ENCODE assay signal across 8 cellular contexts in the genomic region with DNA sequence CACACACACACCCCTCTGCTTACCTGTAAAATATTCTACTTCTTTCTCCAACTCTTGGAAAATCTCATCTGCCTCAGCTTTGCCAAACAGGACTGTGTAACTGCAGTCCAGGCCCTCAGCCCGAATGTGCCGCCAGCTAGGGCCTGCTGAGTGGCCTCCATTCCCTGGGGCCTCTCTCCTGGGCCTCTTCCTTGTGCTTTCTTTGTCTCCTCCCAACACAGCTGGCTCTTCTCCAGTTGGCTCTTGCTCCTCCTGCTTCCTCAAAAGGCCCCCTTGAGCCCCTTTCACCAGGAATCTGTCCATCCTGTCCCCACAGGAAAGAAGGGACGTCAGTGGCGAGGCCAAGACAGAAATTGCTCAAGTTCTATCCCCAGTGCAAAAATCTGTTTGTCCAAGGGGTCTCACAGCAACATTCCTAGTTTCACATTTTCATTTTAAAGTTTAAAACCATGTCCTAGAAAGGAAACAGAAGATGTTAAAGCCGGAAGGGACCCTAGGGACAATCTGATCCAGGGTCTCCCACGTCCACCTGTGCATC. TPM values are rescaled to one million over a fixed set of nuclear protein-coding genes. Genes with fewer than 3 reads are reported as not detected.
A peak's percentile ranks its signal among the peaks of the same experiment; 100 is the strongest.
DNase-seq lines count a peak whose midpoint lies in the region; ATAC-seq, FAIRE-seq and TF ChIP-seq lines count a peak whose summit lies in the region.

No MANE protein-coding gene starts in this region.

- TF ChIP-seq POLR2A in endothelial cell of umbilical vein (IDR thresholded peaks at IDR 0.05; ENCODE audit: low read depth, low read length): no peak
- TF ChIP-seq POLR2A in H54 (IDR thresholded peaks at IDR 0.05; ENCODE audit: low read depth, low read length): no peak

- ATAC-seq in HG03025 (IDR thresholded peaks at IDR 0.05; ENCODE audit: low FRiP score, unreplicated experiment): no peak

- CTCF ChIA-PET in endothelial cell of umbilical vein (lab: Charles Lee): interaction anchor here (0.7 to 1.6 kb wide), 13 partner anchors 19 to 530 kb away, joined by 3 to 7 read pairs (median 3); partner anchors contain the start of genes ISCU and USP30

- no peaks in the 10 kb centered on the region for H3K9me3 ChIP-seq in endothelial cell of umbilical vein (replicated peaks; ENCODE audit: control insufficient read depth, insufficient read depth, low read length)

- peaks cover 7% of the 10 kb centered on the region for H3K4me1 ChIP-seq in endothelial cell of umbilical vein (ENCODE audit: control insufficient read depth, extremely low read depth, insufficient read depth, low read length)
- H3K4me1 ChIP-seq in rectal smooth muscle tissue (ENCODE audit: control insufficient read depth, insufficient read depth, low read length): peaks cover 13% of the 10 kb centered on the region

- H3K4me2 ChIP-seq in endothelial cell of umbilical vein (ENCODE audit: insufficient read depth, low read length): peak overlapping the region; percentile 41

- H3K79me2 ChIP-seq in endothelial cell of umbilical vein (ENCODE audit: control insufficient read depth, insufficient read depth, low read length): no peaks in the 10 kb centered on the region

- no peak for TF ChIP-seq CTCF in endothelial cell of umbilical vein (IDR thresholded peaks at IDR 0.05; ENCODE audit: extremely low read depth in 1 of 2, insufficient read depth in 1 of 2, low read depth in 1 of 2, low read length in 2 of 2)

- FAIRE-seq in endothelial cell of umbilical vein (lab: Jason Lieb, UNC): no peak
- no peak for FAIRE-seq in H54 (lab: Jason Lieb, UNC)

- POLR2A ChIA-PET in endothelial cell of umbilical vein (lab: Charles Lee): no interaction called here

- H3K4me3 ChIP-seq in GM08714 (ENCODE audit: low read length) (peak overlapping the region; percentile 67), endothelial cell of umbilical vein (replicated peaks in 1 of 3; ENCODE audit: insufficient read depth in 1 of 3, low read depth in 1 of 3, low read length in 3 of 3) (peak overlapping the region in 1 of 3 experiments; percentile 41), rectal smooth muscle tissue (ENCODE audit: low read length) (peak overlapping the region; percentile 85)

- no peaks in the 10 kb centered on the region for H4K20me1 ChIP-seq in endothelial cell of umbilical vein (replicated peaks; ENCODE audit: control insufficient read depth, extremely low read depth, insufficient read depth, low read length)

- H3K27ac ChIP-seq in endothelial cell of umbilical vein (ENCODE audit: insufficient read depth, low read depth, low read length) (no peak overlapping the region), rectal smooth muscle tissue (ENCODE audit: low read depth, low read length) (peak overlapping the region; percentile 62)

- no peak overlapping the region for H3K9ac ChIP-seq in endothelial cell of umbilical vein (replicated peaks; ENCODE audit: extremely low read depth, insufficient read depth, low read length)
- H3K9ac ChIP-seq in rectal smooth muscle tissue (ENCODE audit: low read length): peak overlapping the region; percentile 81

- DNase-seq in OCI-M1 (lab: John Stamatoyannopoulos, UW) (peak; percentile 27), endothelial cell of umbilical vein (ENCODE audit: low read depth, low spot score) (no peak), H54 (ENCODE audit: insufficient read length, low spot score) (no peak), NCI-H1436 treated with DMSO at 0.1 percent for 48 hours (lab: John Stamatoyannopoulos, UW) (no peak)
- DNase-seq in stimulated activated naive CD4-positive, alpha-beta T cell treated with Interleukin-2 at 50 U/mL for 16 hours (lab: John Stamatoyannopoulos, UW): no peak

- H3K27me3 ChIP-seq in endothelial cell of umbilical vein (ENCODE audit: control insufficient read depth in 2 of 2, insufficient read depth in 2 of 2, low read length in 2 of 2) (no peaks in the 10 kb centered on the region), rectal smooth muscle tissue (ENCODE audit: control insufficient read depth, insufficient read depth, low read length) (no peaks in the 10 kb centered on the region)

- peak overlapping the region; percentile 75 for H2AFZ ChIP-seq in endothelial cell of umbilical vein (ENCODE audit: low read depth, low read length)

- H3K9me1 ChIP-seq in endothelial cell of umbilical vein (replicated peaks; ENCODE audit: control insufficient read depth, extremely low read depth, insufficient read depth, low read length): no peaks in the 10 kb centered on the region

- intact Hi-C loops in endothelial cell of umbilical vein (cut with micrococcal nuclease): loop anchor here (1.0 to 2.0 kb wide), 10 partner anchors 20 to 578 kb away; partner anchors contain the start of genes FICD and USP30

- dilution Hi-C loops in endothelial cell of umbilical vein (cut with MboI; ENCODE audit: extremely low pct_ligation_motif_present, low sequenced_read_pairs): no loop called here

- H3K36me3 ChIP-seq in endothelial cell of umbilical vein (ENCODE audit: control insufficient read depth in 2 of 2, extremely low read depth in 1 of 2, insufficient read depth in 2 of 2, low read length in 2 of 2) (peaks cover 0 to 2% of the 10 kb centered on the region in 2 experiments), rectal smooth muscle tissue (ENCODE audit: control insufficient read depth, insufficient read depth, low read length) (peaks cover 17% of the 10 kb centered on the region)

- no TSS peak for BruUV-seq in endothelial cell of umbilical vein (replicated peaks; lab: Mats Ljungman, UMichigan)

TF ChIP-seq in endothelial cell of umbilical vein, 7 proteins besides CTCF, POLR2A, EP300 and RAD21:
- TF ChIP-seq, protein P1, sequence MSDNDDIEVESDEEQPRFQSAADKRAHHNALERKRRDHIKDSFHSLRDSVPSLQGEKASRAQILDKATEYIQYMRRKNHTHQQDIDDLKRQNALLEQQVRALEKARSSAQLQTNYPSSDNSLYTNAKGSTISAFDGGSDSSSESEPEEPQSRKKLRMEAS (IDR thresholded peaks at IDR 0.05; ENCODE audit: insufficient read depth, insufficient read length): no peak
- no peak for TF ChIP-seq MYC (IDR thresholded peaks at IDR 0.05; ENCODE audit: low read depth, low read length)
- no peak for TF ChIP-seq EZH2 (IDR thresholded peaks at IDR 0.05; ENCODE audit: borderline replicate concordance, low read depth, low read length, severe bottlenecking)
- TF ChIP-seq JUN (IDR thresholded peaks at IDR 0.05; ENCODE audit: borderline replicate concordance, insufficient read depth, insufficient read length, low read depth): no peak
- no peak for TF ChIP-seq GATA2 (IDR thresholded peaks at IDR 0.05; ENCODE audit: insufficient read depth, insufficient read length, low read depth, low read length)

RNA-seq across cellular contexts. Expression of gene ALKBH2, which starts 0.7 kb away (rescaled TPM):
- 5.4 TPM in 2 replicates for total RNA-seq in endothelial cell of umbilical vein
- polyA plus RNA-seq in endothelial cell of umbilical vein: 5.9 and 7.3 TPM in 2 replicates
- 6.6 and 7.2 TPM in 2 replicates for polyA plus RNA-seq in endothelial cell of umbilical vein (2011; cell fraction: cytosol; rRNA removed)
- polyA plus RNA-seq in endothelial cell of umbilical vein (2011; cell fraction: nucleus; rRNA removed): 17.5 and 21.2 TPM in 2 replicates
- 13.4 and 13.6 TPM in 2 replicates for polyA plus RNA-seq in endothelial cell of umbilical vein (2012)
- 4.1 and 5.5 TPM in 2 replicates for polyA minus RNA-seq in endothelial cell of umbilical vein
- polyA minus RNA-seq in endothelial cell of umbilical vein (2011; cell fraction: cytosol; rRNA and poly(A)+ RNA removed): 12.8 TPM
- polyA minus RNA-seq in endothelial cell of umbilical vein (2011; cell fraction: nucleus; rRNA and poly(A)+ RNA removed): 4.5 and 5.4 TPM in 2 replicates

RNA-seq across cellular contexts. Expression of gene UNG, which starts 4.8 kb away (rescaled TPM):
- 45.4 and 46.7 TPM in 2 replicates for total RNA-seq in endothelial cell of umbilical vein
- polyA plus RNA-seq in endothelial cell of umbilical vein: 17.1 and 21.5 TPM in 2 replicates
- polyA plus RNA-seq in endothelial cell of umbilical vein (2011; cell fraction: cytosol; rRNA removed): 26.4 and 30.1 TPM in 2 replicates
- polyA plus RNA-seq in endothelial cell of umbilical vein (2011; cell fraction: nucleus; rRNA removed): 16.5 and 22.5 TPM in 2 replicates
- polyA plus RNA-seq in endothelial cell of umbilical vein (2012): 34.4 and 40.7 TPM in 2 replicates
- polyA minus RNA-seq in endothelial cell of umbilical vein: 11.5 and 12.2 TPM in 2 replicates
- 17.3 TPM for polyA minus RNA-seq in endothelial cell of umbilical vein (2011; cell fraction: cytosol; rRNA and poly(A)+ RNA removed)
- 7.6 and 8.9 TPM in 2 replicates for polyA minus RNA-seq in endothelial cell of umbilical vein (2011; cell fraction: nucleus; rRNA and poly(A)+ RNA removed)

RNA-seq across cellular contexts. Expression of gene ACACB, which starts 23.8 kb away (rescaled TPM):
- 3.9 and 5.7 TPM in 2 replicates for total RNA-seq in endothelial cell of umbilical vein
- 0.72 and 1.3 TPM in 2 replicates for polyA plus RNA-seq in endothelial cell of umbilical vein
- polyA plus RNA-seq in endothelial cell of umbilical vein (2011; cell fraction: cytosol; rRNA removed): 0.90 and 1.1 TPM in 2 replicates
- polyA plus RNA-seq in endothelial cell of umbilical vein (2011; cell fraction: nucleus; rRNA removed): 5.7 and 8.3 TPM in 2 replicates
- 1.1 and 1.2 TPM in 2 replicates for polyA plus RNA-seq in endothelial cell of umbilical vein (2012)
- polyA minus RNA-seq in endothelial cell of umbilical vein: 2.6 and 5.3 TPM in 2 replicates
- 5.4 TPM for polyA minus RNA-seq in endothelial cell of umbilical vein (2011; cell fraction: cytosol; rRNA and poly(A)+ RNA removed)
- polyA minus RNA-seq in endothelial cell of umbilical vein (2011; cell fraction: nucleus; rRNA and poly(A)+ RNA removed): 8.5 and 9.1 TPM in 2 replicates

RNA-seq across cellular contexts. Expression of gene USP30, which starts 40.2 kb away (rescaled TPM):
- 12.9 and 14.2 TPM in 2 replicates for total RNA-seq in endothelial cell of umbilical vein
- 24.3 and 34.7 TPM in 2 replicates for polyA plus RNA-seq in endothelial cell of umbilical vein
- 11.6 and 13.8 TPM in 2 replicates for polyA plus RNA-seq in endothelial cell of umbilical vein (2011; cell fraction: cytosol; rRNA removed)
- 21.8 and 24.3 TPM in 2 replicates for polyA plus RNA-seq in endothelial cell of umbilical vein (2011; cell fraction: nucleus; rRNA removed)
- polyA plus RNA-seq in endothelial cell of umbilical vein (2012): 7.3 TPM in 2 replicates
- polyA minus RNA-seq in endothelial cell of umbilical vein: 23.1 and 36.3 TPM in 2 replicates
- polyA minus RNA-seq in endothelial cell of umbilical vein (2011; cell fraction: cytosol; rRNA and poly(A)+ RNA removed): 5.9 TPM
- polyA minus RNA-seq in endothelial cell of umbilical vein (2011; cell fraction: nucleus; rRNA and poly(A)+ RNA removed): 7.0 and 12.3 TPM in 2 replicates
